Comparison of ENCODE assay signal across 20 cellular contexts in genomic region chr12:68521848-68522502, GRCh38.
A peak's percentile ranks its signal among the peaks of the same experiment; 100 is the strongest.
DNase-seq lines count a peak whose midpoint lies in the region; ATAC-seq, FAIRE-seq and TF ChIP-seq lines count a peak whose summit lies in the region.
"Had no signal": no experiment of that assay in that cellular context is flagged by ENCODE, and none has a peak within 500 bp of the region (broad histone marks: within the 10 kb centered on the region; RNA-seq: fewer than 3 reads in every experiment).

No MANE protein-coding gene starts in this region.

- H3K27ac Mint-ChIP-seq in astrocyte (ENCODE audit: unreplicated experiment): peak overlapping the region; percentile 96
- no peak overlapping the region for H3K27ac Mint-ChIP-seq in activated CD4-positive, alpha-beta memory T cell treated with anti-CD3 and anti-CD28 coated beads for 36 hours
- H3K27ac Mint-ChIP-seq: activated naive CD8-positive, alpha-beta T cell treated with anti-CD3 and anti-CD28 coated beads, Interleukin-2, amount 10 ng/mL, durations not matched to agents 7 days and 5 days; activated T-cell treated with anti-CD3 and anti-CD28 coated beads, Interleukin-2, amount 50 U/mL, for 24 hours; T-helper 2 cell treated with Interferon-gamma antibody and Interleukin-4, amounts not matched to agents 5 μg/mL and 100 μg/mL, for 36 hours had no signal

- H3K4me1 ChIP-seq in HCT116 (ENCODE audit: control insufficient read depth in 1 of 2, insufficient read depth in 2 of 2, low read length in 2 of 2) (peaks cover 0 to 8% of the 10 kb centered on the region in 2 experiments; a peak in 2 of 4 replicates), astrocyte (ENCODE audit: insufficient read depth, low read length) (peaks cover 17% of the 10 kb centered on the region), gastrocnemius medialis (peaks cover 0 to 8% of the 10 kb centered on the region in 2 donors), vagina (peaks cover 8% of the 10 kb centered on the region)

- no peak for TF ChIP-seq POLR2A in HCT116 (IDR thresholded peaks at IDR 0.05; ENCODE audit: borderline replicate concordance, extremely low read depth, insufficient read depth, insufficient read length)
- TF ChIP-seq POLR2A in gastrocnemius medialis (IDR thresholded peaks at IDR 0.05): no peak
- no peak for TF ChIP-seq POLR2A in vagina (IDR thresholded peaks at IDR 0.05)

- peaks cover 15% of the 10 kb centered on the region for H3K4me1 Mint-ChIP-seq in astrocyte (ENCODE audit: low read depth, unreplicated experiment)
- no peaks in the 10 kb centered on the region for H3K4me1 Mint-ChIP-seq in activated CD4-positive, alpha-beta memory T cell treated with anti-CD3 and anti-CD28 coated beads for 36 hours (ENCODE audit: low read depth)
- H3K4me1 Mint-ChIP-seq: activated naive CD8-positive, alpha-beta T cell treated with anti-CD3 and anti-CD28 coated beads, Interleukin-2, amount 10 ng/mL, durations not matched to agents 7 days and 5 days; central memory CD8-positive, alpha-beta T cell had no signal

- H2AFZ ChIP-seq in HCT116 (ENCODE audit: low read depth, low read length, poor library complexity, severe bottlenecking) (peak overlapping the region; percentile 24), astrocyte (ENCODE audit: low read depth, low read length) (peak overlapping the region; percentile 45)

- intact Hi-C loops in HCT116 (cut with micrococcal nuclease) (no loop called here), gastrocnemius medialis (cut with DNase I; ENCODE audit: low total_unique reads) (no loop called here), vagina (cut with DNase I) (no loop called here)
- intact Hi-C loops in activated CD4-positive, alpha-beta memory T cell treated with anti-CD3 and anti-CD28 coated beads for 36 hours (cut with micrococcal nuclease): no loop called here

- BruUV-seq in HCT116 (replicated peaks; lab: Mats Ljungman, UMichigan): no TSS peak

- CTCF ChIA-PET in HCT116 (lab: Charles Lee): no interaction called here
- CTCF ChIA-PET in activated CD4-positive, alpha-beta memory T cell treated with anti-CD3 and anti-CD28 coated beads for 36 hours (lab: Charles Lee): no interaction called here

- no peaks in the 10 kb centered on the region for H3K36me3 Mint-ChIP-seq in astrocyte (ENCODE audit: low read depth, unreplicated experiment)
- no peaks in the 10 kb centered on the region for H3K36me3 Mint-ChIP-seq in activated CD4-positive, alpha-beta memory T cell treated with anti-CD3 and anti-CD28 coated beads for 36 hours
- H3K36me3 Mint-ChIP-seq: activated naive CD8-positive, alpha-beta T cell treated with anti-CD3 and anti-CD28 coated beads, Interleukin-2, amount 10 ng/mL, durations not matched to agents 7 days and 5 days had no signal

- RAD21 ChIA-PET in HCT116 (lab: Charles Lee; ENCODE audit: low non-redundant PET in 1 of 2, low total read pairs in 2 of 2, uncharacterized antibody in 2 of 2, unreplicated experiment in 2 of 2): no interaction called here

- H4K20me1 ChIP-seq in HCT116 (ENCODE audit: insufficient read depth) (no peaks in the 10 kb centered on the region), astrocyte (ENCODE audit: insufficient read depth, low read length) (no peaks in the 10 kb centered on the region)

- POLR2A ChIA-PET in HCT116 (lab: Charles Lee): no interaction called here
- POLR2A ChIA-PET in activated CD4-positive, alpha-beta memory T cell treated with anti-CD3 and anti-CD28 coated beads for 36 hours (lab: Charles Lee): no interaction called here

- ATAC-seq in HCT116 (no peak), gastrocnemius medialis (no peak), GM21619 (IDR thresholded peaks at IDR 0.05; ENCODE audit: unreplicated experiment) (no peak)
- ATAC-seq: GM12878 had no signal

- H3K4me2 ChIP-seq in HCT116 (ENCODE audit: low read length) (no peak overlapping the region), astrocyte (ENCODE audit: low read length) (peak overlapping the region; percentile 72)

- H3K27me3 ChIP-seq in HCT116 (ENCODE audit: insufficient read depth, low read length) (no peaks in the 10 kb centered on the region), astrocyte (ENCODE audit: insufficient read depth, low read length) (no peaks in the 10 kb centered on the region), gastrocnemius medialis (no peaks in the 10 kb centered on the region), vagina (no peaks in the 10 kb centered on the region)
- H3K27me3 ChIP-seq: suprapubic skin had no signal

- H3K36me3 ChIP-seq in HCT116 (ENCODE audit: control insufficient read depth in 1 of 2, insufficient read depth in 2 of 2, low read length in 2 of 2) (no peaks in the 10 kb centered on the region), astrocyte (ENCODE audit: insufficient read depth, low read length) (no peaks in the 10 kb centered on the region), gastrocnemius medialis (no peaks in the 10 kb centered on the region), vagina (no peaks in the 10 kb centered on the region)
- H3K36me3 ChIP-seq: suprapubic skin had no signal

- H3K9ac ChIP-seq in HCT116 (ENCODE audit: low read length) (no peak overlapping the region), astrocyte (ENCODE audit: low read length) (peak overlapping the region; percentile 81)

- H3K27ac ChIP-seq in HCT116 (ENCODE audit: low read depth, low read length): no peak overlapping the region
- peak overlapping the region; percentile 97 for H3K27ac ChIP-seq in astrocyte (ENCODE audit: low read depth, low read length)
- H3K27ac ChIP-seq in skin epidermis: peak overlapping the region in 16 of 21 experiments; percentile 1 to 77 (median 40)
- H3K27ac ChIP-seq in gastrocnemius medialis: peak overlapping the region in 1 of 4 donors; percentile 51
- no peak overlapping the region for H3K27ac ChIP-seq in vagina
- H3K27ac ChIP-seq: RWPE1, suprapubic skin had no signal

- TF ChIP-seq CTCF in HCT116 (IDR thresholded peaks at IDR 0.05 in 2 of 3, conservative IDR thresholded peaks at IDR 0.05 in 1 of 3; ENCODE audit: borderline replicate concordance in 1 of 3, insufficient read depth in 1 of 3, low read depth in 2 of 3, low read length in 2 of 3) (no peak), astrocyte (IDR thresholded peaks at IDR 0.05; ENCODE audit: insufficient read depth, low read depth, low read length) (no peak), foreskin fibroblast (IDR thresholded peaks at IDR 0.05; ENCODE audit: low read depth, low read length) (no peak), gastrocnemius medialis (IDR thresholded peaks at IDR 0.05 in 4 of 5, conservative IDR thresholded peaks at IDR 0.05 in 1 of 5) (no peak), vagina (IDR thresholded peaks at IDR 0.05) (no peak)

- no peaks in the 10 kb centered on the region for H3K9me2 ChIP-seq in HCT116 (ENCODE audit: insufficient read depth)

- in situ Hi-C loops in gastrocnemius medialis (cut with MboI; ENCODE audit: low sequenced_read_pairs in 4 of 4): no loop called here

- H3K79me2 ChIP-seq in HCT116 (ENCODE audit: insufficient read depth, low read length) (no peaks in the 10 kb centered on the region), astrocyte (ENCODE audit: insufficient read depth, low read length) (no peaks in the 10 kb centered on the region)

- TF ChIP-seq RAD21 in HCT116 (IDR thresholded peaks at IDR 0.05; ENCODE audit: low read depth): no peak

- no peak overlapping the region for H3K4me3 Mint-ChIP-seq in astrocyte (ENCODE audit: unreplicated experiment)
- no peak overlapping the region for H3K4me3 Mint-ChIP-seq in activated CD4-positive, alpha-beta memory T cell treated with anti-CD3 and anti-CD28 coated beads for 36 hours
- H3K4me3 Mint-ChIP-seq: activated naive CD8-positive, alpha-beta T cell treated with anti-CD3 and anti-CD28 coated beads, Interleukin-2, amount 10 ng/mL, durations not matched to agents 7 days and 5 days; activated T-cell treated with anti-CD3 and anti-CD28 coated beads, Interleukin-2, amount 50 U/mL, for 24 hours; central memory CD8-positive, alpha-beta T cell; T-helper 2 cell treated with Interferon-gamma antibody and Interleukin-4, amounts not matched to agents 5 μg/mL and 100 μg/mL, for 36 hours had no signal

- no peaks in the 10 kb centered on the region; a peak in 1 of 4 replicates for H3K9me3 ChIP-seq in HCT116 (ENCODE audit: control insufficient read depth in 1 of 2, insufficient read depth in 1 of 2, low read depth in 1 of 2, low read length in 2 of 2)
- no peaks in the 10 kb centered on the region for H3K9me3 ChIP-seq in astrocyte (ENCODE audit: insufficient read depth, low read depth, low read length)
- H3K9me3 ChIP-seq in gastrocnemius medialis: no peaks in the 10 kb centered on the region
- no peaks in the 10 kb centered on the region for H3K9me3 ChIP-seq in vagina
- H3K9me3 ChIP-seq: suprapubic skin had no signal

- H3K4me3 ChIP-seq in HCT116 (replicated peaks in 1 of 2; ENCODE audit: low read depth in 1 of 2, low read length in 2 of 2): no peak overlapping the region
- H3K4me3 ChIP-seq in astrocyte (ENCODE audit: insufficient read depth, low read depth, low read length): no peak overlapping the region
- H3K4me3 ChIP-seq in foreskin fibroblast (ENCODE audit: low read depth in 1 of 2, low read length in 2 of 2): peak overlapping the region; percentile 1 to 21
- no peak overlapping the region for H3K4me3 ChIP-seq in skin epidermis
- no peak overlapping the region for H3K4me3 ChIP-seq in gastrocnemius medialis
- no peak overlapping the region for H3K4me3 ChIP-seq in vagina
- H3K4me3 ChIP-seq: GM12878, suprapubic skin had no signal

- no peak for DNase-seq in HCT116 (ENCODE audit: low read depth, low spot score)
- no peak for DNase-seq in astrocyte (ENCODE audit: low read depth)
- DNase-seq in foreskin fibroblast: peak; percentile 20 to 47
- DNase-seq in activated CD4-positive, alpha-beta memory T cell treated with anti-CD3 and anti-CD28 coated beads for 36 hours: no peak
- no peak for DNase-seq in gastrocnemius medialis
- no peak for DNase-seq in vagina (ENCODE audit: extremely low spot score in 2 of 2)
- DNase-seq: activated CD4-positive, alpha-beta T cell treated with anti-CD3 and anti-CD28 coated beads, Interleukin-2, amount 50 U/mL, for 1 hour; activated naive CD8-positive, alpha-beta T cell treated with anti-CD3 and anti-CD28 coated beads, Interleukin-2, amount 10 ng/mL, durations not matched to agents 7 days and 5 days; activated T-cell treated with anti-CD3 and anti-CD28 coated beads, Interleukin-2, amount 50 U/mL, for 24 hours; DND-41; NCI-H2081; NCI-H69; posterior cingulate gyrus had no signal

- no peaks in the 10 kb centered on the region for H3K27me3 Mint-ChIP-seq in astrocyte (ENCODE audit: low read depth, unreplicated experiment)
- no peaks in the 10 kb centered on the region for H3K27me3 Mint-ChIP-seq in activated CD4-positive, alpha-beta memory T cell treated with anti-CD3 and anti-CD28 coated beads for 36 hours
- H3K27me3 Mint-ChIP-seq: activated naive CD8-positive, alpha-beta T cell treated with anti-CD3 and anti-CD28 coated beads, Interleukin-2, amount 10 ng/mL, durations not matched to agents 7 days and 5 days; activated T-cell treated with anti-CD3 and anti-CD28 coated beads, Interleukin-2, amount 50 U/mL, for 24 hours; central memory CD8-positive, alpha-beta T cell had no signal

- peak; percentile 39 for FAIRE-seq in astrocyte (lab: Jason Lieb, UNC)
- FAIRE-seq: GM12878 had no signal

- no peaks in the 10 kb centered on the region for H3K9me3 Mint-ChIP-seq in astrocyte (ENCODE audit: unreplicated experiment)
- no peaks in the 10 kb centered on the region for H3K9me3 Mint-ChIP-seq in activated CD4-positive, alpha-beta memory T cell treated with anti-CD3 and anti-CD28 coated beads for 36 hours
- H3K9me3 Mint-ChIP-seq: activated naive CD8-positive, alpha-beta T cell treated with anti-CD3 and anti-CD28 coated beads, Interleukin-2, amount 10 ng/mL, durations not matched to agents 7 days and 5 days; activated T-cell treated with anti-CD3 and anti-CD28 coated beads, Interleukin-2, amount 50 U/mL, for 24 hours; central memory CD8-positive, alpha-beta T cell had no signal

Comparison
In these comparisons a context has a peak if more than half of its experiments do, and no peak if none do; other contexts are left out.
1. DNase-seq: peak in foreskin fibroblast (2 of 2); none in HCT116 (single experiment), astrocyte (single experiment), activated CD4-positive, alpha-beta memory T cell treated with anti-CD3 and anti-CD28 coated beads for 36 hours (single experiment), gastrocnemius medialis (0 of 2) and vagina (0 of 2).
2. H3K27ac ChIP-seq: peak in astrocyte (single experiment) and skin epidermis (16 of 21); none in HCT116 (single experiment) and vagina (single experiment).
3. H3K4me3 ChIP-seq: peak in foreskin fibroblast (2 of 2); none in HCT116 (0 of 2), astrocyte (single experiment), skin epidermis (0 of 7), gastrocnemius medialis (0 of 4) and vagina (0 of 2).